Comparison of ENCODE assay signal across 23 cellular contexts in genomic region chr1:67323087-67323486, GRCh38. TPM values are rescaled to one million over a fixed set of nuclear protein-coding genes. Genes with fewer than 3 reads are reported as not detected.
A peak's percentile ranks its signal among the peaks of the same experiment; 100 is the strongest.
DNase-seq lines count a peak whose midpoint lies in the region; ATAC-seq, FAIRE-seq and TF ChIP-seq lines count a peak whose summit lies in the region.
"Had no signal": no experiment of that assay in that cellular context is flagged by ENCODE, and none has a peak within 500 bp of the region (broad histone marks: within the 10 kb centered on the region; RNA-seq: fewer than 3 reads in every experiment).

No MANE protein-coding gene starts in this region.

- H3K4me3 ChIP-seq in GM12878 (no peak overlapping the region), SK-N-SH (ENCODE audit: low read depth in 2 of 2, low read length in 1 of 2) (no peak overlapping the region), stomach (no peak overlapping the region)
- H3K4me3 ChIP-seq: GM23248 had no signal

- no peak overlapping the region for H3K4me3 Mint-ChIP-seq in activated CD4-positive, alpha-beta T cell treated with anti-CD3 and anti-CD28 coated beads for 36 hours
- H3K4me3 Mint-ChIP-seq in activated naive CD4-positive, alpha-beta T cell treated with anti-CD3 and anti-CD28 coated beads for 36 hours, result no peak overlapping the region
- H3K4me3 Mint-ChIP-seq in stimulated activated effector memory CD8-positive, alpha-beta T cell treated with anti-CD3 and anti-CD28 coated beads, Interleukin-12 subunit alpha, Interleukin-12 subunit beta, amount 100 ng/mL, for 72 hours, result no peak overlapping the region

- H3K27ac Mint-ChIP-seq in activated CD4-positive, alpha-beta T cell treated with anti-CD3 and anti-CD28 coated beads for 36 hours, result no peak overlapping the region
- H3K27ac Mint-ChIP-seq in activated naive CD4-positive, alpha-beta T cell treated with anti-CD3 and anti-CD28 coated beads for 36 hours, result peak overlapping the region; percentile 67
- no peak overlapping the region for H3K27ac Mint-ChIP-seq in stimulated activated effector memory CD8-positive, alpha-beta T cell treated with anti-CD3 and anti-CD28 coated beads, Interleukin-12 subunit alpha, Interleukin-12 subunit beta, amount 100 ng/mL, for 72 hours

- H3K9me3 Mint-ChIP-seq in activated CD4-positive, alpha-beta T cell treated with anti-CD3 and anti-CD28 coated beads for 36 hours (ENCODE audit: low read depth), result no peaks in the 10 kb centered on the region
- no peaks in the 10 kb centered on the region for H3K9me3 Mint-ChIP-seq in activated naive CD4-positive, alpha-beta T cell treated with anti-CD3 and anti-CD28 coated beads for 36 hours
- no peaks in the 10 kb centered on the region for H3K9me3 Mint-ChIP-seq in stimulated activated effector memory CD8-positive, alpha-beta T cell treated with anti-CD3 and anti-CD28 coated beads, Interleukin-12 subunit alpha, Interleukin-12 subunit beta, amount 100 ng/mL, for 72 hours

- no peak for FAIRE-seq in GM12878 (lab: Jason Lieb, UNC)
- FAIRE-seq: G401.6, GM12891, GM18507, HepG2, RCC 7860 had no signal

- in situ Hi-C loops in GM12878 (cut with MboI), result no loop called here

- CTCF ChIA-PET in activated CD4-positive, alpha-beta T cell treated with anti-CD3 and anti-CD28 coated beads for 36 hours (lab: Charles Lee), result interaction anchor here (1.7 kb wide), 1 partner anchor 11 kb away, joined by 7 read pairs; no protein-coding TSS in a partner anchor
- CTCF ChIA-PET in activated naive CD4-positive, alpha-beta T cell treated with anti-CD3 and anti-CD28 coated beads for 36 hours (lab: Charles Lee), result interaction anchor here (0.6 to 1.4 kb wide), 2 partner anchors 9 to 240 kb away, joined by 3 to 6 read pairs; no protein-coding TSS in a partner anchor
- CTCF ChIA-PET in GM12878 (lab: Yijun Ruan, JAX) (interaction anchor here (2.2 kb wide), 1 partner anchor 11 kb away, joined by 6 read pairs; no protein-coding TSS in a partner anchor), SK-N-SH (lab: Yijun Ruan, JAX) (interaction anchor here (0.7 to 1.9 kb wide), 2 partner anchors 26 to 178 kb away, joined by 3 to 5 read pairs; no protein-coding TSS in a partner anchor)

- 51% methylated on average over 3 of the region's 3 CpGs for WGBS in GM12878 (ENCODE audit: insufficient coverage, insufficient replicate concordance, low lambda C conversion rate, missing lambda C conversion rate)
- 45% methylated on average over 2 of the region's 3 CpGs for WGBS in SK-N-SH (ENCODE audit: low lambda C conversion rate)
- WGBS in stomach, 5 donors, result 90 to 95% (median 93%) methylated on average over 3 of the region's 3 CpGs

- no peaks in the 10 kb centered on the region for H3K9me2 ChIP-seq in SK-N-SH

- H3K27ac ChIP-seq in GM12878 (ENCODE audit: control insufficient read depth, insufficient read depth) (no peak overlapping the region), SK-N-SH (ENCODE audit: low read depth in 2 of 2, low read length in 1 of 2) (no peak overlapping the region), stomach (no peak overlapping the region)
- H3K27ac ChIP-seq: GM23248 had no signal

- H4K20me1 ChIP-seq in GM12878 (ENCODE audit: control insufficient read depth, insufficient read depth) (no peaks in the 10 kb centered on the region), SK-N-SH (ENCODE audit: insufficient read depth) (no peaks in the 10 kb centered on the region)

- H3K27me3 Mint-ChIP-seq in activated CD4-positive, alpha-beta T cell treated with anti-CD3 and anti-CD28 coated beads for 36 hours, result no peaks in the 10 kb centered on the region
- H3K27me3 Mint-ChIP-seq in activated naive CD4-positive, alpha-beta T cell treated with anti-CD3 and anti-CD28 coated beads for 36 hours (ENCODE audit: low read depth), result no peaks in the 10 kb centered on the region

- H3K9me3 ChIP-seq in GM12878 (replicated peaks; ENCODE audit: control insufficient read depth, insufficient read depth, low read length) (no peaks in the 10 kb centered on the region; the same call in 2 of the 3 replicates), SK-N-SH (no peaks in the 10 kb centered on the region), stomach (no peaks in the 10 kb centered on the region)

- ATAC-seq in activated CD4-positive, alpha-beta T cell treated with anti-CD3 and anti-CD28 coated beads for 36 hours, result peak; percentile 87
- peak; percentile 31; the same call in 1 of the 3 replicates for ATAC-seq in GM12878
- peak; percentile 99 for ATAC-seq in stimulated activated effector memory CD8-positive, alpha-beta T cell treated with anti-CD3 and anti-CD28 coated beads, Interleukin-12 subunit alpha, Interleukin-12 subunit beta, amount 100 ng/mL, for 72 hours
- ATAC-seq: HepG2 had no signal

- TF ChIP-seq CTCF in GM12878 (IDR thresholded peaks at IDR 0.05 in 2 of 3, conservative IDR thresholded peaks at IDR 0.05 in 1 of 3; ENCODE audit: control insufficient read depth in 2 of 3, extremely low read depth in 1 of 3, insufficient read depth in 1 of 3, low read depth in 3 of 3, low read length in 3 of 3) (no peak), SK-N-SH (IDR thresholded peaks at IDR 0.05) (no peak), stomach (IDR thresholded peaks at IDR 0.05) (no peak)

- POLR2A ChIA-PET in activated CD4-positive, alpha-beta T cell treated with anti-CD3 and anti-CD28 coated beads for 36 hours (lab: Charles Lee), result interaction anchor here (0.5 kb wide), 1 partner anchor 106 kb away, joined by 3 read pairs; no protein-coding TSS in a partner anchor
- POLR2A ChIA-PET in GM12878 (lab: Charles Lee) (interaction anchor here (0.6 kb wide), 1 partner anchor 10 kb away, joined by 4 read pairs; no protein-coding TSS in a partner anchor), SK-N-SH (lab: Yijun Ruan, JAX) (no interaction called here)

- no peak for TF ChIP-seq EP300 in GM12878 (IDR thresholded peaks at IDR 0.05; ENCODE audit: borderline replicate concordance in 1 of 2, control insufficient read depth in 1 of 2, low read depth in 2 of 2, low read length in 2 of 2)
- no peak for TF ChIP-seq EP300 in SK-N-SH (IDR thresholded peaks at IDR 0.05; ENCODE audit: borderline replicate concordance in 1 of 2, low read depth in 1 of 2, low read length in 1 of 2)
- TF ChIP-seq EP300 in stomach (IDR thresholded peaks at IDR 0.05), result no peak

- H3F3A ChIP-seq in SK-N-SH (replicated peaks; ENCODE audit: insufficient read depth), result no peaks in the 10 kb centered on the region

- H3K9ac ChIP-seq in GM12878 (ENCODE audit: control insufficient read depth, insufficient read depth, low read length) (no peak overlapping the region), SK-N-SH (no peak overlapping the region)
- H3K9ac ChIP-seq: GM23248 had no signal

- H3K36me3 ChIP-seq in GM12878 (ENCODE audit: control insufficient read depth in 2 of 2, insufficient read depth in 2 of 2, low read length in 1 of 2) (no peaks in the 10 kb centered on the region), SK-N-SH (replicated peaks in 1 of 2; ENCODE audit: control insufficient read depth in 1 of 2, insufficient read depth in 2 of 2, low read length in 1 of 2) (no peaks in the 10 kb centered on the region), stomach (no peaks in the 10 kb centered on the region)

- TF ChIP-seq POLR2A in GM12878 (IDR thresholded peaks at IDR 0.05; ENCODE audit: low read depth, low read length) (no peak), stomach (IDR thresholded peaks at IDR 0.05) (no peak)

- intact Hi-C loops in activated CD4-positive, alpha-beta T cell treated with anti-CD3 and anti-CD28 coated beads for 36 hours (cut with DNase I, micrococcal nuclease), result no loop called here
- intact Hi-C loops in activated naive CD4-positive, alpha-beta T cell treated with anti-CD3 and anti-CD28 coated beads for 36 hours (cut with micrococcal nuclease), result no loop called here
- intact Hi-C loops in GM12878 (cut with micrococcal nuclease; ENCODE audit: unreplicated experiment), result no loop called here
- intact Hi-C loops in stomach (cut with DNase I; ENCODE audit: low total_unique reads), result no loop called here

- no TSS peak for BruUV-seq in GM12878 (replicated peaks; lab: Mats Ljungman, UMichigan)

- no peaks in the 10 kb centered on the region for H3K79me2 ChIP-seq in GM12878 (ENCODE audit: control insufficient read depth, insufficient read depth, low read length)
- no peaks in the 10 kb centered on the region for H3K79me2 ChIP-seq in SK-N-SH (ENCODE audit: insufficient read depth)

- H3K4me1 ChIP-seq in GM12878 (ENCODE audit: control insufficient read depth, insufficient read depth, low read length), result no peaks in the 10 kb centered on the region
- H3K4me1 ChIP-seq in SK-N-SH (ENCODE audit: control insufficient read depth in 1 of 2, insufficient read depth in 2 of 2, low read depth in 1 of 2, low read length in 1 of 2), result no peaks in the 10 kb centered on the region
- H3K4me1 ChIP-seq in stomach, result no peaks in the 10 kb centered on the region

- SMC1A ChIA-PET in GM12878 (lab: Charles Lee; ENCODE audit: uncharacterized antibody, unreplicated experiment), result interaction anchor here (0.7 to 3.1 kb wide), 4 partner anchors 14 to 178 kb away, joined by 3 to 10 read pairs (median 3); no protein-coding TSS in a partner anchor

- RAD21 ChIA-PET in GM12878 (lab: Charles Lee; ENCODE audit: unreplicated experiment), result interaction anchor here (2.1 kb wide), 1 partner anchor 9 kb away, joined by 4 read pairs; no protein-coding TSS in a partner anchor

- peaks cover 0 to 2% of the 10 kb centered on the region in 2 experiments; a peak in 2 of 4 replicates for H3K27me3 ChIP-seq in GM12878 (replicated peaks in 1 of 2; ENCODE audit: control insufficient read depth in 2 of 2, insufficient read depth in 2 of 2, low read length in 1 of 2)
- no peaks in the 10 kb centered on the region; the same call in 1 of the 2 replicates for H3K27me3 ChIP-seq in SK-N-SH (ENCODE audit: insufficient read depth)
- H3K27me3 ChIP-seq in stomach, result no peaks in the 10 kb centered on the region

- peaks cover 74% of the 10 kb centered on the region for H3K36me3 Mint-ChIP-seq in activated CD4-positive, alpha-beta T cell treated with anti-CD3 and anti-CD28 coated beads for 36 hours (ENCODE audit: low read depth)
- peaks cover 73% of the 10 kb centered on the region for H3K36me3 Mint-ChIP-seq in activated naive CD4-positive, alpha-beta T cell treated with anti-CD3 and anti-CD28 coated beads for 36 hours (ENCODE audit: low read depth)
- H3K36me3 Mint-ChIP-seq in stimulated activated effector memory CD8-positive, alpha-beta T cell treated with anti-CD3 and anti-CD28 coated beads, Interleukin-12 subunit alpha, Interleukin-12 subunit beta, amount 100 ng/mL, for 72 hours, result peaks cover 90% of the 10 kb centered on the region

- H3K4me2 ChIP-seq in GM12878 (ENCODE audit: control insufficient read depth, insufficient read depth) (no peak overlapping the region), SK-N-SH (no peak overlapping the region)

- H2AFZ ChIP-seq in GM12878 (ENCODE audit: control insufficient read depth, low read depth, low read length) (no peak overlapping the region), SK-N-SH (ENCODE audit: low read depth) (no peak overlapping the region)
- H2AFZ ChIP-seq: GM23248 had no signal

- H3K4me1 Mint-ChIP-seq in activated CD4-positive, alpha-beta T cell treated with anti-CD3 and anti-CD28 coated beads for 36 hours, result peaks cover 34% of the 10 kb centered on the region
- H3K4me1 Mint-ChIP-seq in activated naive CD4-positive, alpha-beta T cell treated with anti-CD3 and anti-CD28 coated beads for 36 hours (ENCODE audit: low read depth), result peaks cover 39% of the 10 kb centered on the region
- H3K4me1 Mint-ChIP-seq in stimulated activated effector memory CD8-positive, alpha-beta T cell treated with anti-CD3 and anti-CD28 coated beads, Interleukin-12 subunit alpha, Interleukin-12 subunit beta, amount 100 ng/mL, for 72 hours, result peaks cover 13% of the 10 kb centered on the region

- TF ChIP-seq RAD21 in GM12878 (IDR thresholded peaks at IDR 0.05; ENCODE audit: insufficient read depth, low read depth, low read length) (no peak), SK-N-SH (IDR thresholded peaks at IDR 0.05; ENCODE audit: low read length) (no peak)

- DNase-seq in activated CD4-positive, alpha-beta T cell treated with anti-CD3 and anti-CD28 coated beads for 36 hours, result no peak
- no peak for DNase-seq in activated CD4-positive, alpha-beta T cell treated with anti-CD3 and anti-CD28 coated beads for 48 hours
- peak; percentile 42 for DNase-seq in activated naive CD4-positive, alpha-beta T cell treated with anti-CD3 and anti-CD28 coated beads for 36 hours
- DNase-seq in activated naive CD4-positive, alpha-beta T cell treated with Interleukin-2 at 50 U/mL for 16 hours, result no peak
- no peak for DNase-seq in GM12878 (ENCODE audit: low read depth, low spot score)
- DNase-seq in stimulated activated effector memory CD8-positive, alpha-beta T cell treated with anti-CD3 and anti-CD28 coated beads, Interleukin-12 subunit alpha, Interleukin-12 subunit beta, amount 100 ng/mL, for 72 hours (ENCODE audit: low spot score in 2 of 2), result no peak
- no peak for DNase-seq in SK-N-SH
- no peak for DNase-seq in stomach
- DNase-seq: DND-41, GM23248, KG1, NCI-H1436, NCI-H2029, NCI-H2171, NCI-H446, NCI-H69 had no signal

RNA-seq across cellular contexts. Expression of gene IL12RB2, which starts 15.4 kb away (rescaled TPM):
- 10 to 100 TPM; 77.9 to 99.2 TPM for total RNA-seq in activated CD4-positive, alpha-beta T cell treated with anti-CD3 and anti-CD28 coated beads for 36 hours
- total RNA-seq in activated naive CD4-positive, alpha-beta T cell treated with anti-CD3 and anti-CD28 coated beads for 36 hours, result 10 to 100 TPM; 76.5 to 82.9 TPM
- 1.1 and 1.7 TPM in 2 replicates for total RNA-seq in GM12878 (2013; cell fraction: nucleolus; rRNA removed)
- total RNA-seq in GM12878 (2014; rRNA removed) (0.85 and 1.1 TPM in 2 replicates), GM12878 (2014; rRNA removed; fragmentation: Illumina TruSeq; extraction: Trizol) (0.60 and 1.1 TPM in 2 replicates), GM12878 (2021) (0.54 and 0.61 TPM in 2 replicates), stomach (1 to 10 TPM in 1 of 5 donors, under 1 TPM in 2, not detected in 2; 0.29 to 1.2 (median 0.92) TPM)
- polyA plus RNA-seq in GM12878 (2011; ENCODE audit: low read depth), result 4.2 TPM
- polyA plus RNA-seq in GM12878 (2011; rRNA removed) (0.15 and 0.27 TPM in 2 replicates), GM12878 (2014; fragmentation: Illumina TruSeq; extraction: Trizol) (0.73 and 1.1 TPM in 2 replicates), GM12878 (2014; fragmentation: Nextera tagmentation; extraction: Ambion mirVana) (under 1 TPM in 1 of 2 experiments, not detected in 1; 0.24 TPM), GM12878 (2014; rRNA removed) (0.24 and 0.96 TPM in 2 replicates), GM12878 (2016; fragmentation: Nextera tagmentation; extraction: Ambion mirVana) (under 1 TPM; 0.52 to 0.69 TPM), SK-N-SH (2012; rRNA removed) (not detected in 2 replicates), stomach (under 1 TPM in 2 of 3 donors, not detected in 1; 0.06 to 0.18 TPM)
- 0.12 and 0.25 TPM in 2 replicates for polyA plus RNA-seq in GM12878 (2011; cell fraction: cytosol; rRNA removed)
- polyA plus RNA-seq in GM12878 (2011; cell fraction: nucleus; rRNA removed), result 0.64 and 0.92 TPM in 2 replicates
- polyA plus RNA-seq in GM12878 (2012), result 5.9 and 11.1 TPM in 2 replicates
- 0.41 and 0.73 TPM in 2 replicates for polyA minus RNA-seq in GM12878 (2011; rRNA and poly(A)+ RNA removed)
- not detected in 2 replicates for polyA minus RNA-seq in GM12878 (2011; cell fraction: cytosol; rRNA and poly(A)+ RNA removed)
- 0.36 and 0.86 TPM in 2 replicates for polyA minus RNA-seq in GM12878 (2011; cell fraction: nucleus; rRNA and poly(A)+ RNA removed)
- under 0.01 and 0.03 TPM in 2 replicates for polyA plus RNA-seq in SK-N-SH (2012; cell fraction: cytosol; rRNA removed)
- not detected in 2 replicates for polyA plus RNA-seq in SK-N-SH (2012; cell fraction: nucleus; rRNA removed)
- total RNA-seq: A172, GM23248, HepG2 had no signal
- polyA plus RNA-seq: BJ, HepG2 had no signal

Comparison
In these comparisons a context has a peak if more than half of its experiments do, and no peak if none do; other contexts are left out.
1. ATAC-seq: peak in every context shown above with its lines; median percentile 99 in stimulated activated effector memory CD8-positive, alpha-beta T cell treated with anti-CD3 and anti-CD28 coated beads, Interleukin-12 subunit alpha, Interleukin-12 subunit beta, amount 100 ng/mL, for 72 hours; 87 in activated CD4-positive, alpha-beta T cell treated with anti-CD3 and anti-CD28 coated beads for 36 hours; 31 in GM12878.
2. RNA of gene IL12RB2, which starts 15.4 kb away (total RNA-seq): 77.9 to 99.2 TPM in activated CD4-positive, alpha-beta T cell treated with anti-CD3 and anti-CD28 coated beads for 36 hours and 76.5 to 82.9 TPM in activated naive CD4-positive, alpha-beta T cell treated with anti-CD3 and anti-CD28 coated beads for 36 hours; 0.54 to 1.7 TPM in GM12878 and 0.29 to 1.2 TPM in stomach; every median in the first group is over 10 times any median in the second.